ENCODE assay signal across 24 cellular contexts in genomic region chr11:44673691-44674090, GRCh38. TPM values are rescaled to one million over a fixed set of nuclear protein-coding genes. Genes with fewer than 3 reads are reported as not detected.
"Had no signal": no experiment of that assay in that cellular context is flagged by ENCODE, and none has a peak within 500 bp of the region (broad histone marks: within the 10 kb centered on the region; RNA-seq: fewer than 3 reads in every experiment).

No MANE protein-coding gene starts in this region.

- H3K4me1 ChIP-seq: adrenal gland, breast epithelium, esophagus muscularis mucosa, gastroesophageal sphincter, heart right ventricle, left ventricle myocardium inferior, right atrium auricular region, thyroid gland had no signal

- H3K27ac ChIP-seq: adrenal gland, breast epithelium, coronary artery, esophagus muscularis mucosa, gastroesophageal sphincter, heart right ventricle, left ventricle myocardium inferior, right atrium auricular region, thyroid gland had no signal

- FAIRE-seq: astrocyte, endometrium had no signal

- DNase-seq: activated CD4-positive, alpha-beta T cell treated with anti-CD3 and anti-CD28 coated beads, Interleukin-2, amount 50 U/mL, for 1 hour; activated naive CD4-positive, alpha-beta T cell treated with anti-CD3 and anti-CD28 coated beads, Interleukin-2, amount 50 U/mL, for 16 hours; adrenal gland; heart right ventricle; immature natural killer cell; kidney glomerular epithelial cell; left ventricle myocardium inferior; mammary epithelial cell; midbrain; nephron progenitor cell; stimulated activated CD4-positive, alpha-beta T cell treated with anti-CD3 and anti-CD28 coated beads, Interleukin-12 subunit alpha, Interleukin-12 subunit beta, amount 100 ng/mL, for 4 hours; stimulated activated CD4-positive, alpha-beta T cell treated with anti-CD3 and anti-CD28 coated beads, Interleukin-1b, Interleukin-23, amount 100 ng/mL, for 48 hours; stimulated activated CD8-positive, alpha-beta memory T cell treated with anti-CD3 and anti-CD28 coated beads, Interleukin-4, amount 100 ng/mL, for 48 hours; stimulated activated naive CD4-positive, alpha-beta T cell; T-cell; T-helper 9 cell; thyroid gland had no signal

- H3K36me3 ChIP-seq: adrenal gland, breast epithelium, esophagus muscularis mucosa, gastroesophageal sphincter, heart right ventricle, left ventricle myocardium inferior, right atrium auricular region, thyroid gland had no signal

- H3K27me3 ChIP-seq: adrenal gland, breast epithelium, esophagus muscularis mucosa, gastroesophageal sphincter, heart right ventricle, right atrium auricular region, thyroid gland had no signal

- H3K4me3 ChIP-seq: adrenal gland, breast epithelium, coronary artery, esophagus muscularis mucosa, gastroesophageal sphincter, heart right ventricle, left ventricle myocardium inferior, right atrium auricular region, thyroid gland had no signal

- H3K9me3 ChIP-seq: adrenal gland, right atrium auricular region, thyroid gland had no signal

- ATAC-seq: gastroesophageal sphincter, heart right ventricle, T-cell had no signal

RNA-seq across cellular contexts. Expression of gene TSPAN18, which starts 53.1 kb away (rescaled TPM):
- total RNA-seq: mammary epithelial cell had no signal
